In the genomic region with DNA sequence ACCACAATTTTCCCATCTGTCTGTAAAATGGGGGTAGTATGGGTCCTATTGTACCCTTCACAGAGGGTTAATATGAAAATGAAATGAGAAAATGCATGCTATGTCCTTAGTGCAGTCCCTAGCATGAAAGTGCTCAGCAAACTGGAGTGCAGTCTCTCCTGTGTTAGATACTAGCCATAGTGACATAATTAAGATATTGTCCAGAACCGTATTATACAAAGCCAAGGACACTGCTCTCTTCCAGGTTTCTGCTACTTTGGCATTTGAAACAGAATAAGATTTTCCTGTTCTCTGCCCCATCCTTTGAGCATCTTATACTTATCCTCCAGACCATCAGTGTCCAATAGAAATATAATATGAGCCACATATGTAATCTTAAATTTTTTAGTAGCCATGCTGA, we compare ENCODE assay signal across 31 cellular contexts.
DNase-seq lines count a peak whose midpoint lies in the region; ATAC-seq and TF ChIP-seq lines count a peak whose summit lies in the region.
"Had no signal": no experiment of that assay in that cellular context is flagged by ENCODE, and none has a peak within 500 bp of the region (broad histone marks: within the 10 kb centered on the region; RNA-seq: fewer than 3 reads in every experiment).

No MANE protein-coding gene starts in this region.

- H3K4me3 ChIP-seq in WERI-Rb-1 (ENCODE audit: low read depth, low read length), result no peak overlapping the region
- no peak overlapping the region for H3K4me3 ChIP-seq in uterus
- no peak overlapping the region for H3K4me3 ChIP-seq in mammary epithelial cell (replicated peaks in 1 of 3; ENCODE audit: insufficient read depth in 1 of 3, low read depth in 2 of 3, low read length in 3 of 3)
- H3K4me3 ChIP-seq: A549; BLaER1; BLaER1 treated with 17β-estradiol and CSF1 and Interleukin-3, amounts not matched to agents 10 nM and 100 nM had no signal

- DNase-seq in SK-N-DZ (ENCODE audit: low spot score) (peak; percentile 52), WERI-Rb-1 (no peak), uterus (no peak), mammary epithelial cell (no peak)
- DNase-seq: 8988T; ACHN; AML-193; BE2C; C1 segment of cervical spinal cord; Caco-2; Calu3; CD4-positive, alpha-beta memory T cell; CD4-positive, alpha-beta T cell; CD4-positive, CD25-positive, alpha-beta regulatory T cell; CD8-positive, alpha-beta memory T cell; CD8-positive, alpha-beta T cell; COR-L47; DMS 273 treated with DMSO at 0.1 percent for 48 hours; DMS153; DMS53; DMS79; DMS79 treated with DMSO at 0.1 percent for 48 hours; DND-41; EL had no signal

- H3K79me2 ChIP-seq in mammary epithelial cell (ENCODE audit: insufficient read depth, low read length), result no peaks in the 10 kb centered on the region

- TF ChIP-seq CTCF in WERI-Rb-1 (IDR thresholded peaks at IDR 0.05; ENCODE audit: low read depth, low read length) (no peak), uterus (IDR thresholded peaks at IDR 0.05) (no peak), mammary epithelial cell (conservative IDR thresholded peaks at IDR 0.05 in 1 of 2, IDR thresholded peaks at IDR 0.05 in 1 of 2; ENCODE audit: extremely low read depth in 1 of 2, insufficient read depth in 1 of 2, low read depth in 1 of 2, low read length in 2 of 2) (no peak)

- 82% methylated on average over 1 of the region's 1 CpG for WGBS in mammary epithelial cell (ENCODE audit: low coverage, missing lambda C conversion rate)

- CTCF ChIA-PET in mammary epithelial cell (lab: Charles Lee; ENCODE audit: low non-redundant PET), result no interaction called here

- no peak overlapping the region for H2AFZ ChIP-seq in mammary epithelial cell (ENCODE audit: low read depth, low read length)

- no peaks in the 10 kb centered on the region for H3K27me3 ChIP-seq in WERI-Rb-1 (ENCODE audit: insufficient read depth, low read depth, severe bottlenecking)
- H3K27me3 ChIP-seq in uterus, result no peaks in the 10 kb centered on the region
- no peaks in the 10 kb centered on the region for H3K27me3 ChIP-seq in mammary epithelial cell (ENCODE audit: insufficient read depth, low read length)
- H3K27me3 ChIP-seq: BE2C; BLaER1; BLaER1 treated with 17β-estradiol and CSF1 and Interleukin-3, amounts not matched to agents 10 nM and 100 nM had no signal

- H4K20me1 ChIP-seq in mammary epithelial cell (ENCODE audit: insufficient read depth, low read length), result no peaks in the 10 kb centered on the region
- H4K20me1 ChIP-seq: BLaER1; BLaER1 treated with 17β-estradiol and CSF1 and Interleukin-3, amounts not matched to agents 10 nM and 100 nM had no signal

- no peaks in the 10 kb centered on the region for H3K4me1 ChIP-seq in uterus
- H3K4me1 ChIP-seq in mammary epithelial cell (ENCODE audit: insufficient read depth, low read length), result no peaks in the 10 kb centered on the region
- H3K4me1 ChIP-seq: BE2C, BLaER1, Caco-2 had no signal

- H3K27ac ChIP-seq in WERI-Rb-1 (peak overlapping the region; percentile 84), uterus (peak overlapping the region; percentile 22 to 33), mammary epithelial cell (ENCODE audit: insufficient read depth, low read depth, low read length) (no peak overlapping the region)
- H3K27ac ChIP-seq: 22Rv1; A549; BLaER1; BLaER1 treated with 17β-estradiol and CSF1 and Interleukin-3, amounts not matched to agents 10 nM and 100 nM; C4-2B had no signal

- H3K36me3 ChIP-seq in WERI-Rb-1 (peaks cover 7% of the 10 kb centered on the region; the same call in 1 of the 2 replicates), uterus (no peaks in the 10 kb centered on the region), mammary epithelial cell (ENCODE audit: insufficient read depth, low read length) (no peaks in the 10 kb centered on the region)
- H3K36me3 ChIP-seq: BE2C, BLaER1 had no signal

- BruUV-seq in mammary epithelial cell (replicated peaks; lab: Mats Ljungman, UMichigan), result no TSS peak

- dilution Hi-C loops in mammary epithelial cell (cut with HindIII; ENCODE audit: low sequenced_read_pairs), result no loop called here

- no peak for TF ChIP-seq POLR2A in uterus (IDR thresholded peaks at IDR 0.05)

- no peaks in the 10 kb centered on the region for H3K9me3 ChIP-seq in WERI-Rb-1 (ENCODE audit: severe bottlenecking)
- H3K9me3 ChIP-seq in uterus, result no peaks in the 10 kb centered on the region
- no peaks in the 10 kb centered on the region for H3K9me3 ChIP-seq in mammary epithelial cell (replicated peaks; ENCODE audit: insufficient read depth, low read length)
- H3K9me3 ChIP-seq: A549, BE2C, BLaER1, Caco-2 had no signal

- intact Hi-C loops in uterus (cut with DNase I; ENCODE audit: low total_unique reads) (no loop called here), mammary epithelial cell (cut with micrococcal nuclease) (no loop called here)

- H3K9ac ChIP-seq in mammary epithelial cell (ENCODE audit: insufficient read depth, low read length), result no peak overlapping the region
- H3K9ac ChIP-seq: BLaER1; BLaER1 treated with 17β-estradiol and CSF1 and Interleukin-3, amounts not matched to agents 10 nM and 100 nM had no signal

- in situ Hi-C loops in mammary epithelial cell (cut with MboI; ENCODE audit: low sequenced_read_pairs in 2 of 2), result no loop called here

- no peak overlapping the region for H3K4me2 ChIP-seq in mammary epithelial cell (ENCODE audit: insufficient read depth, low read depth, low read length)
- H3K4me2 ChIP-seq: A549; BLaER1; BLaER1 treated with 17β-estradiol and CSF1 and Interleukin-3, amounts not matched to agents 10 nM and 100 nM had no signal

- ATAC-seq in GM18511 (IDR thresholded peaks at IDR 0.05; ENCODE audit: unreplicated experiment), result no peak
- ATAC-seq in HG03571 (IDR thresholded peaks at IDR 0.05; ENCODE audit: unreplicated experiment), result no peak
- ATAC-seq: A549; CD8-positive, alpha-beta T cell had no signal
